In genomic region chr4:108169639-108170038, GRCh38 we compare ENCODE assay signal across 1 cellular context.
TF ChIP-seq lines count a peak whose summit lies in the region.

No MANE protein-coding gene starts in this region.

TF ChIP-seq in HepG2, 621 proteins besides CTCF, POLR2A, EP300 and RAD21:
- TF ChIP-seq ZMAT5 (CRISPR knock-in tag; IDR thresholded peaks at IDR 0.05; ENCODE audit: borderline replicate concordance, low read depth) (no peak), ZBTB33 (CRISPR knock-in tag; IDR thresholded peaks at IDR 0.05) (no peak), ZNF121 (CRISPR knock-in tag; IDR thresholded peaks at IDR 0.05) (no peak), ZNF451 (CRISPR knock-in tag; IDR thresholded peaks at IDR 0.05) (no peak), E2F1 (CRISPR knock-in tag; IDR thresholded peaks at IDR 0.05) (no peak), NCOA1 (CRISPR knock-in tag; IDR thresholded peaks at IDR 0.05) (no peak), PRDM15 (CRISPR knock-in tag; IDR thresholded peaks at IDR 0.05) (no peak), HDAC2 (CRISPR knock-in tag; IDR thresholded peaks at IDR 0.05) (no peak), ATF4 (CRISPR knock-in tag; IDR thresholded peaks at IDR 0.05) (no peak), CREM (IDR thresholded peaks at IDR 0.05) (no peak), CREM (CRISPR knock-in tag; IDR thresholded peaks at IDR 0.05) (no peak), HOMEZ (CRISPR knock-in tag; IDR thresholded peaks at IDR 0.05; ENCODE audit: low read depth) (no peak), ZKSCAN5 (CRISPR knock-in tag; IDR thresholded peaks at IDR 0.05) (no peak)
